11 cellular contexts compared by ENCODE assay signal in the genomic region with DNA sequence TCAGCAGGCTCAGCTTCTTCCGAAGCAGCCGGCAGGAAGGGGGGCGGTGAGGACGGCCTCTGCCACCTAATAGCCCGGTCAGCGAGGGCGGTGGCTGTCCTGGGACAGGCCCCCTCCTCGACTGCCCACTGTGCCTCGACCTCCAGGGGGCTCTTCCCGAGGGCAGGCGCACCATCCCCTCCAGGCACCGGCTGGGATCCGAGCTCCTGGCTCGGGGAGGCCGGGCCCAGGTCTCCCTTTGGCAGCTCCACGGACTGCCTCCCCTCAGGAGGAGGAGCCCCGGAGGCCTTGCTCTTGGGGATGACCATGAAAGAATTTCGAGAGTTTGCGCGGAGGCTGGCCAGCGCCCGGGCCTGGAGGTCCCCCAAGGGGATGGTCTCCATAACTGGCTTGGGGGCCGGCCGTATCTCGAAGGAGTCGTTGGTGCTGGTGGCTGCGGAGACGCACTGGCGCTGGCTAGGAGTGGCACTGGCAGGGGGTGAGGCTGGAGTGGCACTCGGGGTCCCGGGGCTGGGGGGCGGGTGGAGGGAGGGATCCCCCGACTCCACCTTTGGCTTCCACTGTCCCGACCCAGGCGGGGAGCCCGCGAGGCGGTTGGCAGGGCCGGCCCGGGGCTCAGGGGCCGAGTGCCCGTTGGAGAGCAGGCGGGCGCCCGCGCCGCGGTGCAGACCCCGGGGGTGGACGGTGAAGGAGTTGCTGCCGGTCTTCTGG. TPM values are rescaled to one million over a fixed set of nuclear protein-coding genes. Genes with fewer than 3 reads are reported as not detected.
DNase-seq lines count a peak whose midpoint lies in the region; ATAC-seq, FAIRE-seq and TF ChIP-seq lines count a peak whose summit lies in the region.
"Had no signal": no experiment of that assay in that cellular context is flagged by ENCODE, and none has a peak within 500 bp of the region (broad histone marks: within the 10 kb centered on the region; RNA-seq: fewer than 3 reads in every experiment).

No MANE protein-coding gene starts in this region.

- no peaks in the 10 kb centered on the region for H3K27me3 ChIP-seq in keratinocyte (ENCODE audit: control insufficient read depth, extremely low read depth, insufficient read depth, low read length)

- H3K27me3 Mint-ChIP-seq in activated T-cell treated with anti-CD3 and anti-CD28 coated beads, Interleukin-2, amount 50 U/mL, for 24 hours, result no peaks in the 10 kb centered on the region
- no peaks in the 10 kb centered on the region for H3K27me3 Mint-ChIP-seq in activated naive CD8-positive, alpha-beta T cell treated with anti-CD3 and anti-CD28 coated beads, Interleukin-2, amount 10 ng/mL, durations not matched to agents 7 days and 5 days

- H3K27ac ChIP-seq in keratinocyte (ENCODE audit: control insufficient read depth, insufficient read depth, low read length) (no peak overlapping the region), temporal lobe (ENCODE audit: low read depth, low read length) (peak overlapping the region; percentile 100)

- ATAC-seq in activated naive CD8-positive, alpha-beta T cell treated with anti-CD3 and anti-CD28 coated beads, Interleukin-2, amount 10 ng/mL, durations not matched to agents 7 days and 5 days (ENCODE audit: low read depth), result no peak
- ATAC-seq in HG02973 (IDR thresholded peaks at IDR 0.05; ENCODE audit: unreplicated experiment), result no peak

- no peaks in the 10 kb centered on the region for H3K36me3 ChIP-seq in keratinocyte (ENCODE audit: control insufficient read depth in 2 of 2, extremely low read depth in 1 of 2, insufficient read depth in 2 of 2, low read length in 2 of 2)

- H4K20me1 ChIP-seq in keratinocyte (ENCODE audit: control insufficient read depth, extremely low read depth, insufficient read depth, low read length), result peaks cover 7% of the 10 kb centered on the region

- peaks cover 3% of the 10 kb centered on the region for H3K9me1 ChIP-seq in keratinocyte (ENCODE audit: control insufficient read depth, extremely low read depth, insufficient read depth, low read length)

- peak overlapping the region; percentile 68 for H3K27ac Mint-ChIP-seq in activated T-cell treated with anti-CD3 and anti-CD28 coated beads, Interleukin-2, amount 50 U/mL, for 24 hours
- peak overlapping the region; percentile 51 for H3K27ac Mint-ChIP-seq in activated naive CD8-positive, alpha-beta T cell treated with anti-CD3 and anti-CD28 coated beads, Interleukin-2, amount 10 ng/mL, durations not matched to agents 7 days and 5 days

- no peak for TF ChIP-seq CTCF in keratinocyte (optimal IDR thresholded peaks at IDR 0.05 in 1 of 3, IDR thresholded peaks at IDR 0.05 in 1 of 3, conservative IDR thresholded peaks at IDR 0.05 in 1 of 3; ENCODE audit: extremely low read depth in 1 of 3, insufficient read depth in 2 of 3, low read length in 3 of 3)

- peaks cover 14% of the 10 kb centered on the region for H3K36me3 Mint-ChIP-seq in activated T-cell treated with anti-CD3 and anti-CD28 coated beads, Interleukin-2, amount 50 U/mL, for 24 hours (ENCODE audit: low read depth)
- no peaks in the 10 kb centered on the region for H3K36me3 Mint-ChIP-seq in activated naive CD8-positive, alpha-beta T cell treated with anti-CD3 and anti-CD28 coated beads, Interleukin-2, amount 10 ng/mL, durations not matched to agents 7 days and 5 days

- peak overlapping the region; percentile 77 for H3K4me3 Mint-ChIP-seq in activated T-cell treated with anti-CD3 and anti-CD28 coated beads, Interleukin-2, amount 50 U/mL, for 24 hours
- H3K4me3 Mint-ChIP-seq in activated naive CD8-positive, alpha-beta T cell treated with anti-CD3 and anti-CD28 coated beads, Interleukin-2, amount 10 ng/mL, durations not matched to agents 7 days and 5 days, result peak overlapping the region; percentile 78

- H3K9me3 ChIP-seq in keratinocyte (ENCODE audit: control insufficient read depth, low read depth, low read length), result no peaks in the 10 kb centered on the region

- H3K9ac ChIP-seq in keratinocyte (ENCODE audit: control insufficient read depth, extremely low read depth, insufficient read depth, low read length), result no peak overlapping the region

- no peak for FAIRE-seq in keratinocyte (lab: Jason Lieb, UNC)

- H3K4me1 ChIP-seq in keratinocyte (ENCODE audit: control insufficient read depth, extremely low read depth, insufficient read depth, low read length), result peaks cover 44% of the 10 kb centered on the region

- peaks cover 25% of the 10 kb centered on the region for H3K79me2 ChIP-seq in keratinocyte (ENCODE audit: control insufficient read depth, insufficient read depth, low read length)

- peak overlapping the region in 2 of 3 experiments; percentile 25 to 32 for H3K4me3 ChIP-seq in keratinocyte (ENCODE audit: control insufficient read depth in 2 of 3, extremely low read depth in 1 of 3, insufficient read depth in 2 of 3, low read depth in 1 of 3, low read length in 3 of 3)

- dilution Hi-C loops in keratinocyte (cut with MboI; ENCODE audit: extremely low pct_ligation_motif_present, low sequenced_read_pairs), result no loop called here

- H3K4me2 ChIP-seq in keratinocyte (ENCODE audit: control insufficient read depth, extremely low read depth, insufficient read depth, low read depth, low read length), result peak overlapping the region; percentile 41

- H3K9me3 Mint-ChIP-seq in activated T-cell treated with anti-CD3 and anti-CD28 coated beads, Interleukin-2, amount 50 U/mL, for 24 hours, result no peaks in the 10 kb centered on the region
- H3K9me3 Mint-ChIP-seq in activated naive CD8-positive, alpha-beta T cell treated with anti-CD3 and anti-CD28 coated beads, Interleukin-2, amount 10 ng/mL, durations not matched to agents 7 days and 5 days, result no peaks in the 10 kb centered on the region

- POLR2A ChIA-PET in activated naive CD8-positive, alpha-beta T cell treated with anti-CD3 and anti-CD28 coated beads, Interleukin-2, amount 10 ng/mL, durations not matched to agents 7 days and 5 days (lab: Charles Lee), result interaction anchor here (1.2 kb wide), 1 partner anchor 11 kb away, joined by 10 read pairs; no protein-coding TSS in a partner anchor

- no peak overlapping the region for H2AFZ ChIP-seq in keratinocyte (ENCODE audit: control insufficient read depth, low read length)

- H3K4me1 Mint-ChIP-seq in activated T-cell treated with anti-CD3 and anti-CD28 coated beads, Interleukin-2, amount 50 U/mL, for 24 hours (ENCODE audit: low read depth), result peaks cover 40% of the 10 kb centered on the region
- peaks cover 18% of the 10 kb centered on the region for H3K4me1 Mint-ChIP-seq in activated naive CD8-positive, alpha-beta T cell treated with anti-CD3 and anti-CD28 coated beads, Interleukin-2, amount 10 ng/mL, durations not matched to agents 7 days and 5 days

- DNase-seq in activated T-cell treated with anti-CD3 and anti-CD28 coated beads, Interleukin-2, amount 50 U/mL, for 24 hours, result no peak
- DNase-seq in activated T-cell treated with anti-CD3 and anti-CD28 coated beads for 4 hours (no peak), keratinocyte (ENCODE audit: low read depth, low spot score) (no peak), glomerular visceral epithelial cell (ENCODE audit: extremely low spot score) (no peak), NCI-H128 (lab: John Stamatoyannopoulos, UW; ENCODE audit: unreplicated experiment) (no peak)
- DNase-seq in activated naive CD8-positive, alpha-beta T cell treated with anti-CD3 and anti-CD28 coated beads, Interleukin-2, amount 10 ng/mL, durations not matched to agents 7 days and 5 days, result no peak
- DNase-seq: DMS79 treated with DMSO at 0.1 percent for 48 hours, hippocampal formation, NCI-H1417 treated with DMSO at 0.1 percent for 48 hours had no signal

RNA-seq across cellular contexts. Expression of a gene that starts 1.0 kb away (rescaled TPM):
- total RNA-seq in activated naive CD8-positive, alpha-beta T cell treated with anti-CD3 and anti-CD28 coated beads, Interleukin-2, amount 10 ng/mL, durations not matched to agents 7 days and 5 days, result 10 to 100 TPM; 11.2 to 14.7 TPM
- 1.1 to 2.2 TPM (median 1.6 TPM) in 3 replicates for polyA plus RNA-seq in keratinocyte
- 0.76 TPM for polyA plus RNA-seq in keratinocyte (2011; ENCODE audit: low read depth)
- 0.91 and 2.2 TPM in 2 replicates for polyA plus RNA-seq in keratinocyte (2011; cell fraction: cytosol; rRNA removed)
- polyA plus RNA-seq in keratinocyte (2011; cell fraction: nucleus; rRNA removed), result 1.7 and 2.6 TPM in 2 replicates
- polyA plus RNA-seq in keratinocyte (2012; ENCODE audit: low replicate concordance), result 3.6 and 6.3 TPM in 2 replicates
- polyA minus RNA-seq in keratinocyte, result 1.0 to 2.9 TPM (median 1.4 TPM) in 3 replicates
- 4.2 TPM for polyA minus RNA-seq in keratinocyte (2011; cell fraction: cytosol; rRNA and poly(A)+ RNA removed)
- polyA minus RNA-seq in keratinocyte (2011; cell fraction: nucleus; rRNA and poly(A)+ RNA removed), result 2.1 and 2.2 TPM in 2 replicates
- 5.4 TPM for total RNA-seq in temporal lobe

RNA-seq across cellular contexts. Expression of a gene that starts 5.9 kb away (rescaled TPM):
- total RNA-seq in activated naive CD8-positive, alpha-beta T cell treated with anti-CD3 and anti-CD28 coated beads, Interleukin-2, amount 10 ng/mL, durations not matched to agents 7 days and 5 days, result 10 to 100 TPM; 37.4 to 39.4 TPM
- polyA plus RNA-seq in keratinocyte, result 22.3 to 36.7 TPM (median 29.2 TPM) in 3 replicates
- polyA plus RNA-seq in keratinocyte (2011; ENCODE audit: low read depth), result 5.1 TPM
- polyA plus RNA-seq in keratinocyte (2011; cell fraction: cytosol; rRNA removed), result 37.1 and 44.4 TPM in 2 replicates
- polyA plus RNA-seq in keratinocyte (2011; cell fraction: nucleus; rRNA removed), result 27.7 and 32.4 TPM in 2 replicates
- polyA plus RNA-seq in keratinocyte (2012; ENCODE audit: low replicate concordance), result 24.3 and 29.6 TPM in 2 replicates
- 13.2 to 26.1 TPM (median 17.9 TPM) in 3 replicates for polyA minus RNA-seq in keratinocyte
- polyA minus RNA-seq in keratinocyte (2011; cell fraction: cytosol; rRNA and poly(A)+ RNA removed), result 32.4 TPM
- polyA minus RNA-seq in keratinocyte (2011; cell fraction: nucleus; rRNA and poly(A)+ RNA removed), result 9.3 and 13.6 TPM in 2 replicates
- total RNA-seq in temporal lobe, result 21.9 TPM

RNA-seq across cellular contexts. Expression of a gene that starts 5.9 kb away (rescaled TPM):
- total RNA-seq in activated naive CD8-positive, alpha-beta T cell treated with anti-CD3 and anti-CD28 coated beads, Interleukin-2, amount 10 ng/mL, durations not matched to agents 7 days and 5 days, result 10 to 100 TPM; 38.8 to 39.8 TPM
- 3.9 to 6.0 TPM (median 5.5 TPM) in 3 replicates for polyA plus RNA-seq in keratinocyte
- 1.3 TPM for polyA plus RNA-seq in keratinocyte (2011; ENCODE audit: low read depth)
- polyA plus RNA-seq in keratinocyte (2011; cell fraction: cytosol; rRNA removed), result 1.6 and 3.5 TPM in 2 replicates
- 17.6 and 26.6 TPM in 2 replicates for polyA plus RNA-seq in keratinocyte (2011; cell fraction: nucleus; rRNA removed)
- polyA plus RNA-seq in keratinocyte (2012; ENCODE audit: low replicate concordance), result 5.0 and 7.5 TPM in 2 replicates
- 3.0 to 6.4 TPM (median 4.6 TPM) in 3 replicates for polyA minus RNA-seq in keratinocyte
- 6.7 TPM for polyA minus RNA-seq in keratinocyte (2011; cell fraction: cytosol; rRNA and poly(A)+ RNA removed)
- polyA minus RNA-seq in keratinocyte (2011; cell fraction: nucleus; rRNA and poly(A)+ RNA removed), result 6.2 and 8.7 TPM in 2 replicates
- total RNA-seq in temporal lobe, result 3.4 TPM

RNA-seq across cellular contexts. Expression of a gene that starts 11.1 kb away (rescaled TPM):
- total RNA-seq in activated naive CD8-positive, alpha-beta T cell treated with anti-CD3 and anti-CD28 coated beads, Interleukin-2, amount 10 ng/mL, durations not matched to agents 7 days and 5 days, result 10 to 100 TPM; 62.4 to 65.2 TPM
- polyA plus RNA-seq in keratinocyte, result 45.3 to 63.2 TPM (median 56.7 TPM) in 3 replicates
- polyA plus RNA-seq in keratinocyte (2011; ENCODE audit: low read depth), result 29.9 TPM
- 29.0 and 62.0 TPM in 2 replicates for polyA plus RNA-seq in keratinocyte (2011; cell fraction: cytosol; rRNA removed)
- 19.6 and 21.1 TPM in 2 replicates for polyA plus RNA-seq in keratinocyte (2011; cell fraction: nucleus; rRNA removed)
- polyA plus RNA-seq in keratinocyte (2012; ENCODE audit: low replicate concordance), result 35.5 and 82.8 TPM in 2 replicates
- polyA minus RNA-seq in keratinocyte, result 18.6 to 38.3 TPM (median 23.0 TPM) in 3 replicates
- 45.1 TPM for polyA minus RNA-seq in keratinocyte (2011; cell fraction: cytosol; rRNA and poly(A)+ RNA removed)
- 7.0 and 9.4 TPM in 2 replicates for polyA minus RNA-seq in keratinocyte (2011; cell fraction: nucleus; rRNA and poly(A)+ RNA removed)
- 15.7 TPM for total RNA-seq in temporal lobe

RNA-seq across cellular contexts. Expression of a gene that starts 11.2 kb away (rescaled TPM):
- 10 to 100 TPM; 84.2 to 87.8 TPM for total RNA-seq in activated naive CD8-positive, alpha-beta T cell treated with anti-CD3 and anti-CD28 coated beads, Interleukin-2, amount 10 ng/mL, durations not matched to agents 7 days and 5 days
- polyA plus RNA-seq in keratinocyte, result 11.9 to 24.0 TPM (median 13.8 TPM) in 3 replicates
- polyA plus RNA-seq in keratinocyte (2011; ENCODE audit: low read depth), result 21.5 TPM
- 3.5 and 7.7 TPM in 2 replicates for polyA plus RNA-seq in keratinocyte (2011; cell fraction: cytosol; rRNA removed)
- 61.6 and 81.3 TPM in 2 replicates for polyA plus RNA-seq in keratinocyte (2011; cell fraction: nucleus; rRNA removed)
- 16.2 and 18.6 TPM in 2 replicates for polyA plus RNA-seq in keratinocyte (2012; ENCODE audit: low replicate concordance)
- polyA minus RNA-seq in keratinocyte, result 14.4 to 24.1 TPM (median 15.5 TPM) in 3 replicates
- polyA minus RNA-seq in keratinocyte (2011; cell fraction: cytosol; rRNA and poly(A)+ RNA removed), result 52.2 TPM
- 23.4 and 24.1 TPM in 2 replicates for polyA minus RNA-seq in keratinocyte (2011; cell fraction: nucleus; rRNA and poly(A)+ RNA removed)
- total RNA-seq in temporal lobe, result 22.1 TPM
